8 cellular contexts compared by ENCODE assay signal in the genomic region with DNA sequence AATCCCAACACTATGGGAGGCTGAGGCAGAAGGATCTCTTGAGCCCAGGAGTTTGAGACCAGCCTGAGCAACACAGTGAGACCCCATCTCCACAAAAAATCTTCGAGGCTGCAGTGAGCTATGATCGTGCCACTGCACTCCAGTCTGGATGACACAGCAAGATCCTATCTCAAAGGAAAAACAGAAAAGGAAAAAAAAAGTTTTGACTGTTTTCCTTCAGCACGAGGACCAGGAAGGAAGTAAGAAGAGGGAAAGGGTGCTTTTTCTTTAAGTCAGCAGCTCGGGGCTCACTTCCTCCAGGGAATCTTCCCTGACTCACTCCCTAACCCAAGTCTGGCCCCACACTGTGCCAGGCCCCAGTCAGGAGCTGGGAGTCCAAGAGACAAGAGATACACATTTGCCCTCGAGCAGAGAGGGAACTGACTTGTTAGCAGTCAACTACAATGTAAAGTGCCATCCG. TPM values are rescaled to one million over a fixed set of nuclear protein-coding genes. Genes with fewer than 3 reads are reported as not detected.
DNase-seq lines count a peak whose midpoint lies in the region; ATAC-seq and TF ChIP-seq lines count a peak whose summit lies in the region.

No MANE protein-coding gene starts in this region.

- POLR2A ChIA-PET in SK-N-SH (lab: Yijun Ruan, JAX) = no interaction called here

- no peaks in the 10 kb centered on the region for H3K36me3 ChIP-seq in SK-N-SH (replicated peaks in 1 of 2; ENCODE audit: control insufficient read depth in 1 of 2, insufficient read depth in 2 of 2, low read length in 1 of 2)
- H3K36me3 ChIP-seq in prostate gland = no peaks in the 10 kb centered on the region

- intact Hi-C loops in prostate gland (cut with DNase I) = no loop called here

- TF ChIP-seq POLR2A in prostate gland (IDR thresholded peaks at IDR 0.05) = no peak

- TF ChIP-seq CTCF in SK-N-SH (IDR thresholded peaks at IDR 0.05) (no peak), fibroblast of villous mesenchyme (IDR thresholded peaks at IDR 0.05; ENCODE audit: insufficient read depth, low read depth, low read length) (no peak), prostate gland (IDR thresholded peaks at IDR 0.05) (no peak)

- no peaks in the 10 kb centered on the region for H3F3A ChIP-seq in SK-N-SH (replicated peaks; ENCODE audit: insufficient read depth)

- peak; percentile 87 for DNase-seq in EL
- DNase-seq in SK-N-SH = no peak
- DNase-seq in fibroblast of villous mesenchyme (ENCODE audit: low read depth) = peak; percentile 59
- no peak for DNase-seq in prostate gland (ENCODE audit: low spot score)
- no peak for DNase-seq in hippocampal formation (lab: John Stamatoyannopoulos, UW)
- no peak for DNase-seq in cortex of kidney (lab: John Stamatoyannopoulos, UW)
- no peak for DNase-seq in anterior cingulate cortex (lab: John Stamatoyannopoulos, UW)

- TF ChIP-seq EP300 in SK-N-SH (IDR thresholded peaks at IDR 0.05; ENCODE audit: borderline replicate concordance in 1 of 2, low read depth in 1 of 2, low read length in 1 of 2) = no peak

- H3K27ac ChIP-seq in SK-N-SH (ENCODE audit: low read depth in 2 of 2, low read length in 1 of 2) (peak overlapping the region; percentile 47 to 50), prostate gland (peak overlapping the region; percentile 16 to 21)

- no peak for ATAC-seq in HG03159 (IDR thresholded peaks at IDR 0.05; ENCODE audit: unreplicated experiment)

- H4K20me1 ChIP-seq in SK-N-SH (ENCODE audit: insufficient read depth) = no peaks in the 10 kb centered on the region

- no peaks in the 10 kb centered on the region for H3K27me3 ChIP-seq in SK-N-SH (ENCODE audit: insufficient read depth)
- no peaks in the 10 kb centered on the region for H3K27me3 ChIP-seq in prostate gland (replicated peaks; ENCODE audit: insufficient read depth)

- H3K4me1 ChIP-seq in SK-N-SH (ENCODE audit: control insufficient read depth in 1 of 2, insufficient read depth in 2 of 2, low read depth in 1 of 2, low read length in 1 of 2) (peaks cover 52 to 71% of the 10 kb centered on the region in 2 experiments), prostate gland (replicated peaks) (peaks cover 39% of the 10 kb centered on the region)

- no peak overlapping the region for H3K4me3 ChIP-seq in SK-N-SH (ENCODE audit: low read depth in 2 of 2, low read length in 1 of 2)
- H3K4me3 ChIP-seq in fibroblast of villous mesenchyme (ENCODE audit: low read depth, low read length) = no peak overlapping the region
- H3K4me3 ChIP-seq in prostate gland = no peak overlapping the region

- 15% methylated on average over 6 of the region's 6 CpGs for WGBS in SK-N-SH (ENCODE audit: low lambda C conversion rate)
- WGBS in prostate gland = 38% methylated on average over 6 of the region's 6 CpGs

- peak overlapping the region; percentile 81 for H2AFZ ChIP-seq in SK-N-SH (ENCODE audit: low read depth)

- TF ChIP-seq RAD21 in SK-N-SH (IDR thresholded peaks at IDR 0.05; ENCODE audit: low read length) = no peak

- no peaks in the 10 kb centered on the region for H3K9me2 ChIP-seq in SK-N-SH

- H3K4me2 ChIP-seq in SK-N-SH = peak overlapping the region; percentile 45

- H3K79me2 ChIP-seq in SK-N-SH (ENCODE audit: insufficient read depth) = no peaks in the 10 kb centered on the region

- no peaks in the 10 kb centered on the region for H3K9me3 ChIP-seq in SK-N-SH
- no peaks in the 10 kb centered on the region for H3K9me3 ChIP-seq in prostate gland

- CTCF ChIA-PET in SK-N-SH (lab: Yijun Ruan, JAX) = interaction anchor here (1.1 to 6.6 kb wide), 7 partner anchors 9 to 88 kb away, joined by 3 to 46 read pairs (median 5); no protein-coding TSS in a partner anchor

- 0 out of 2 replicates have a peak overlapping the region, but pooled peaks have one; percentile 7 for H3K9ac ChIP-seq in SK-N-SH

TF ChIP-seq in SK-N-SH, 30 proteins besides CTCF, POLR2A, EP300 and RAD21:
- TF ChIP-seq, protein P1, sequence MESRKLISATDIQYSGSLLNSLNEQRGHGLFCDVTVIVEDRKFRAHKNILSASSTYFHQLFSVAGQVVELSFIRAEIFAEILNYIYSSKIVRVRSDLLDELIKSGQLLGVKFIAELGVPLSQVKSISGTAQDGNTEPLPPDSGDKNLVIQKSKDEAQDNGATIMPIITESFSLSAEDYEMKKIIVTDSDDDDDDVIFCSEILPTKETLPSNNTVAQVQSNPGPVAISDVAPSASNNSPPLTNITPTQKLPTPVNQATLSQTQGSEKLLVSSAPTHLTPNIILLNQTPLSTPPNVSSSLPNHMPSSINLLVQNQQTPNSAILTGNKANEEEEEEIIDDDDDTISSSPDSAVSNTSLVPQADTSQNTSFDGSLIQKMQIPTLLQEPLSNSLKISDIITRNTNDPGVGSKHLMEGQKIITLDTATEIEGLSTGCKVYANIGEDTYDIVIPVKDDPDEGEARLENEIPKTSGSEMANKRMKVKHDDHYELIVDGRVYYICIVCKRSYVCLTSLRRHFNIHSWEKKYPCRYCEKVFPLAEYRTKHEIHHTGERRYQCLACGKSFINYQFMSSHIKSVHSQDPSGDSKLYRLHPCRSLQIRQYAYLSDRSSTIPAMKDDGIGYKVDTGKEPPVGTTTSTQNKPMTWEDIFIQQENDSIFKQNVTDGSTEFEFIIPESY (IDR thresholded peaks at IDR 0.05; ENCODE audit: borderline replicate concordance, low read depth) = no peak
- peak; percentile 41; the same call in 1 of the 2 replicates for TF ChIP-seq GATA2 (CRISPR knock-in tag; IDR thresholded peaks at IDR 0.05)
- no peak for TF ChIP-seq TAF1 (IDR thresholded peaks at IDR 0.05; ENCODE audit: borderline replicate concordance, low read depth, low read length)
- TF ChIP-seq, protein P2, sequence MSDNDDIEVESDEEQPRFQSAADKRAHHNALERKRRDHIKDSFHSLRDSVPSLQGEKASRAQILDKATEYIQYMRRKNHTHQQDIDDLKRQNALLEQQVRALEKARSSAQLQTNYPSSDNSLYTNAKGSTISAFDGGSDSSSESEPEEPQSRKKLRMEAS (IDR thresholded peaks at IDR 0.05; ENCODE audit: low read depth) = 0 out of 2 replicates have a peak, but pooled peaks have one; percentile 37
- TF ChIP-seq CHD2 (IDR thresholded peaks at IDR 0.05; ENCODE audit: low read length, partially characterized antibody) = no peak
- TF ChIP-seq, protein P3, sequence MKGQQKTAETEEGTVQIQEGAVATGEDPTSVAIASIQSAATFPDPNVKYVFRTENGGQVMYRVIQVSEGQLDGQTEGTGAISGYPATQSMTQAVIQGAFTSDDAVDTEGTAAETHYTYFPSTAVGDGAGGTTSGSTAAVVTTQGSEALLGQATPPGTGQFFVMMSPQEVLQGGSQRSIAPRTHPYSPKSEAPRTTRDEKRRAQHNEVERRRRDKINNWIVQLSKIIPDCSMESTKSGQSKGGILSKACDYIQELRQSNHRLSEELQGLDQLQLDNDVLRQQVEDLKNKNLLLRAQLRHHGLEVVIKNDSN (IDR thresholded peaks at IDR 0.05; ENCODE audit: borderline replicate concordance, low read depth) = no peak
- peak; percentile 24; the same call in 1 of the 2 replicates for TF ChIP-seq FOSL2 (IDR thresholded peaks at IDR 0.05; ENCODE audit: borderline replicate concordance, low read depth)
- TF ChIP-seq, protein P4, sequence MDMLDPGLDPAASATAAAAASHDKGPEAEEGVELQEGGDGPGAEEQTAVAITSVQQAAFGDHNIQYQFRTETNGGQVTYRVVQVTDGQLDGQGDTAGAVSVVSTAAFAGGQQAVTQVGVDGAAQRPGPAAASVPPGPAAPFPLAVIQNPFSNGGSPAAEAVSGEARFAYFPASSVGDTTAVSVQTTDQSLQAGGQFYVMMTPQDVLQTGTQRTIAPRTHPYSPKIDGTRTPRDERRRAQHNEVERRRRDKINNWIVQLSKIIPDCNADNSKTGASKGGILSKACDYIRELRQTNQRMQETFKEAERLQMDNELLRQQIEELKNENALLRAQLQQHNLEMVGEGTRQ (IDR thresholded peaks at IDR 0.05; ENCODE audit: borderline replicate concordance, low read depth, low read length) = no peak

RNA-seq across cellular contexts. Expression of a gene that starts 14.2 kb away (rescaled TPM):
- polyA plus RNA-seq in SK-N-SH (2012; rRNA removed) = 6.7 and 7.0 TPM in 2 replicates
- 4.4 and 6.0 TPM in 2 replicates for polyA plus RNA-seq in SK-N-SH (2012; cell fraction: cytosol; rRNA removed)
- polyA plus RNA-seq in SK-N-SH (2012; cell fraction: nucleus; rRNA removed) = 4.8 and 6.6 TPM in 2 replicates
- total RNA-seq in fibroblast of villous mesenchyme (27.1 and 33.2 TPM in 2 replicates), prostate gland (10 to 100 TPM; 31.9 to 64.7 TPM)

Comparison
In these comparisons a context has a peak if more than half of its experiments do, and no peak if none do; other contexts are left out.
1. DNase-seq: peak in EL (single experiment) and fibroblast of villous mesenchyme (single experiment); none in SK-N-SH (single experiment), prostate gland (single experiment), hippocampal formation (0 of 2), cortex of kidney (single experiment) and anterior cingulate cortex (0 of 58).